Comparison of ENCODE assay signal across 17 cellular contexts in genomic region chr1:61873581-61873980, GRCh38.
"Had no signal": no experiment of that assay in that cellular context is flagged by ENCODE, and none has a peak within 500 bp of the region (broad histone marks: within the 10 kb centered on the region; RNA-seq: fewer than 3 reads in every experiment).

No MANE protein-coding gene starts in this region.

- H3K27ac ChIP-seq: esophagus muscularis mucosa, left ventricle myocardium inferior, right atrium auricular region, tibial artery, vagina had no signal

- H3K4me3 Mint-ChIP-seq: activated T-helper 1 cell treated with anti-CD3 and anti-CD28 coated beads, Interleukin-12 subunit alpha, Interleukin-12 subunit beta, Interleukin-2, Interleukin-4 antibody, amounts not matched to agents 30 ng/mL and 10 ng/mL and 1 ng/mL, durations not matched to agents 14 hours and 24 hours and 36 hours; memory B cell; natural killer cell treated with Interleukin-12 subunit alpha and Interleukin-12 subunit beta and Interleukin-15 and Interleukin-18, amount 100 ng/mL, for 72 hours had no signal

- H3K27me3 Mint-ChIP-seq: memory B cell; natural killer cell treated with Interleukin-12 subunit alpha and Interleukin-12 subunit beta and Interleukin-15 and Interleukin-18, amount 100 ng/mL, for 72 hours had no signal

- H3K9me3 Mint-ChIP-seq: natural killer cell treated with Interleukin-12 subunit alpha and Interleukin-12 subunit beta and Interleukin-15 and Interleukin-18, amount 100 ng/mL, for 72 hours had no signal

- H3K9me3 ChIP-seq: esophagus muscularis mucosa, tibial artery, vagina had no signal

- ATAC-seq: activated CD4-positive, CD25-positive, alpha-beta regulatory T cell treated with anti-CD3 and anti-CD28 coated beads, Interleukin-2, amount 50 U/mL, for 24 hours; natural killer cell treated with Interleukin-12 subunit alpha and Interleukin-12 subunit beta and Interleukin-15 and Interleukin-18, amount 100 ng/mL, for 72 hours had no signal

- H3K4me3 ChIP-seq: esophagus muscularis mucosa, left ventricle myocardium inferior, right atrium auricular region, tibial artery, vagina had no signal

- H3K36me3 ChIP-seq: right atrium auricular region had no signal

- H3K27me3 ChIP-seq: esophagus muscularis mucosa, right atrium auricular region, tibial artery, vagina had no signal

- H3K4me1 Mint-ChIP-seq: memory B cell had no signal

- H3K4me1 ChIP-seq: esophagus muscularis mucosa, tibial artery, vagina had no signal

- DNase-seq: activated CD4-positive, alpha-beta T cell treated with anti-CD3 and anti-CD28 coated beads, Interleukin-2, amount 50 U/mL, for 1 hour; anterior cingulate cortex; dermis blood vessel endothelial cell; hippocampal formation; left ventricle myocardium inferior; occipital lobe; stimulated activated CD4-positive, alpha-beta T cell treated with anti-CD3 and anti-CD28 coated beads, Interleukin-15, amount 100 ng/mL, for 24 hours; stimulated activated CD4-positive, alpha-beta T cell treated with anti-CD3 and anti-CD28 coated beads, Interleukin-4, amount 100 ng/mL, for 1 hour; stimulated activated naive CD4-positive, alpha-beta T cell; tibial artery had no signal

- H3K27ac Mint-ChIP-seq: activated T-helper 1 cell treated with anti-CD3 and anti-CD28 coated beads, Interleukin-12 subunit alpha, Interleukin-12 subunit beta, Interleukin-2, Interleukin-4 antibody, amounts not matched to agents 30 ng/mL and 10 ng/mL and 1 ng/mL, durations not matched to agents 14 hours and 24 hours and 36 hours; memory B cell; natural killer cell treated with Interleukin-12 subunit alpha and Interleukin-12 subunit beta and Interleukin-15 and Interleukin-18, amount 100 ng/mL, for 72 hours had no signal
